Comparison of ENCODE assay signal across 8 cellular contexts in the genomic region with DNA sequence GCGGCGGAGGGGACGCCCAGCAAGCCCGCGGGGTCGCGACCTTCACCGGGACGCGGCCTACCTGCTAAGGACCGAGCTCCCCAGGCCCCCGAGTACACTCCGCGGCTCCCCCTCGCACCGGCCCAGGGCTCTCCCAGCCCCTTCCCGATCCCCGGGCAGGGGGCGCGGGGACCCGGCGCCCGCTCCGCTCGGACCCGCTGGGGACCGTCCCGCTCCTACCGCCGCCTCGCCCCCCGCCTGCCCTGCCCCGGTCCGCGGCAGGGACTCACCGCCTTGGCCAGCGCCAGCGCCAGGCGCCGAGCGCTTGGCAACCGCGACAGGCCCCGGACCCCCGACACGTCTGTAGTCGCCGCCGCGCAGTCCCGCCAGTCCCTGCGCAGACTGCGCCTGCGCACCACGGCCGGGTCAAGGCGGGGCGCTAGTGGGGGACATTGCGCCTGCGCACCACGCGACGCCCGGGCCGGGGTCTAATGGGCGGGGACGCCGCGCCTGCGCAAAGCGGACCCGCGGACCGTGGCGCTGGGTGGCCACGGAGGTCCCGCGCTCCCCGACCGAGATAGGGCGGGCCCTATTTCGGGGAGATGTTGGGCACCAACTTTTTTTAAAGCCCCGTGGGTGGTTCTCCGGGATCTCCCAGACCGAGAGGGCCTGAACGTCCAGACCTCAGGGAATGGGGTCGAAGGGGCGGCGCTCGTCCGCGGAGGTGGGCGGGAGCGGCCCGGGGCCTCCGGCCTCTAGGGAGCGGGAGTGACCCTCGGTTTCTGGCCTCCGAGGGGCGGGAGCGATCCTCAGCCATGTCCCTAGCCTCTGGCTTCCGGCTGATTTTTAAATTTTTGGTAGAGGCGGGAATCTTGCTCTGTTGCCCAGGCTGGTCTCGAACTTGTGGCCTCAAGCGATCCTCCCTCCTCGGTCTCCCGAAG.
DNase-seq lines count a peak whose midpoint lies in the region; FAIRE-seq and TF ChIP-seq lines count a peak whose summit lies in the region.
"Not testable (repeated sequence)": the region's sequence is repeated elsewhere in the genome, so short reads cannot be mapped to it uniquely, and the experiment has no call there.

No MANE protein-coding gene starts in this region.

- peak; percentile 39; the same call in 1 of the 2 replicates for TF ChIP-seq POLR2A in GM12891 (IDR thresholded peaks at IDR 0.05; ENCODE audit: low read depth, low read length)

- FAIRE-seq in GM12891 (lab: Jason Lieb, UNC) = peak; percentile 33

- not testable (repeated sequence) for H3K9me3 ChIP-seq in tibial artery

- H3K27me3 ChIP-seq in tibial artery = not testable (repeated sequence)

- TF ChIP-seq CTCF in choroid plexus epithelial cell (conservative IDR thresholded peaks at IDR 0.05; ENCODE audit: low read depth, low read length); retinal pigment epithelial cell (conservative IDR thresholded peaks at IDR 0.05; ENCODE audit: low read depth, low read length); tibial artery (IDR thresholded peaks at IDR 0.05): not testable (repeated sequence)

- DNase-seq in GM12891 (ENCODE audit: insufficient read length, low spot score) = not testable (repeated sequence)
- DNase-seq in HCEC 1CT (peak; percentile 56), choroid plexus epithelial cell (ENCODE audit: low read depth) (peak; percentile 79), iPS-NIHi7 (ENCODE audit: extremely low spot score) (peak; percentile 15), retinal pigment epithelial cell (ENCODE audit: low read depth) (peak; percentile 19), tibial artery (peak; percentile 79 to 93)
- peak; percentile 67 for DNase-seq in Jurkat, Clone E6-1 (ENCODE audit: low read depth, low spot score)
- peak; percentile 92 to 93 for DNase-seq in activated CD4-positive, alpha-beta T cell treated with anti-CD3 and anti-CD28 coated beads, Interleukin-2, amount 50 U/mL, for 48 hours

- not testable (repeated sequence) for H3K36me3 ChIP-seq in tibial artery

- H3K4me3 ChIP-seq in Jurkat, Clone E6-1 (ENCODE audit: low read length) = peak overlapping the region; percentile 64
- H3K4me3 ChIP-seq in choroid plexus epithelial cell (ENCODE audit: low read depth, low read length) (peak overlapping the region; percentile 65), retinal pigment epithelial cell (ENCODE audit: low read length) (peak overlapping the region; percentile 62), tibial artery (peak overlapping the region; percentile 76 to 88)

- H3K4me1 ChIP-seq in tibial artery = not testable (repeated sequence)

- peak overlapping the region; percentile 85 to 95 for H3K27ac ChIP-seq in tibial artery

- intact Hi-C loops in tibial artery (cut with DNase I; ENCODE audit: low total_unique reads) = not testable (repeated sequence)
